8 cellular contexts compared by ENCODE assay signal in genomic region chr3:29281265-29282228, GRCh38. TPM values are rescaled to one million over a fixed set of nuclear protein-coding genes. Genes with fewer than 3 reads are reported as not detected.
A peak's percentile ranks its signal among the peaks of the same experiment; 100 is the strongest.
DNase-seq lines count a peak whose midpoint lies in the region; ATAC-seq and TF ChIP-seq lines count a peak whose summit lies in the region.

No MANE protein-coding gene starts in this region.

- H3K27ac Mint-ChIP-seq in CD4-positive, alpha-beta T cell: peak overlapping the region; percentile 59

- no peak for TF ChIP-seq CTCF in CD4-positive, alpha-beta T cell (IDR thresholded peaks at IDR 0.05)

- H3K4me1 ChIP-seq in adipocyte (ENCODE audit: control insufficient read depth, insufficient read depth, low read length): peaks cover 30% of the 10 kb centered on the region
- H3K4me1 ChIP-seq in iPS-15b (ENCODE audit: control insufficient read depth, insufficient read depth, low read length): peaks cover 25% of the 10 kb centered on the region

- CTCF ChIA-PET in CD4-positive, alpha-beta T cell (lab: Charles Lee): no interaction called here

- H3K9ac ChIP-seq in adipocyte (ENCODE audit: low read length): peak overlapping the region; percentile 95
- no peak overlapping the region for H3K9ac ChIP-seq in iPS-15b (ENCODE audit: low read depth, low read length)

- H3K4me3 ChIP-seq in adipocyte (ENCODE audit: low read length): peak overlapping the region; percentile 91
- H3K4me3 ChIP-seq in iPS-15b (ENCODE audit: low read depth, low read length): peak overlapping the region; percentile 44
- H3K4me3 ChIP-seq in skin epidermis: peak overlapping the region; percentile 25 to 53 (median 37)

- POLR2A ChIA-PET in CD4-positive, alpha-beta T cell (lab: Charles Lee): interaction anchor here (1.2 kb wide), 1 partner anchor 16 kb away, joined by 3 read pairs; no protein-coding TSS in a partner anchor

- ATAC-seq in CD4-positive, alpha-beta T cell (ENCODE audit: poor library complexity): no peak
- ATAC-seq in GM19395 (IDR thresholded peaks at IDR 0.05; ENCODE audit: unreplicated experiment) (peak; percentile 45), HG03469 (IDR thresholded peaks at IDR 0.05; ENCODE audit: unreplicated experiment) (peak; percentile 56)

- H3K36me3 Mint-ChIP-seq in CD4-positive, alpha-beta T cell (ENCODE audit: low read depth): no peaks in the 10 kb centered on the region

- H3K27ac ChIP-seq in CD4-positive, alpha-beta T cell (ENCODE audit: low read depth, low read length): no peak overlapping the region
- H3K27ac ChIP-seq in skin epidermis: peak overlapping the region in 20 of 21 experiments; percentile 9 to 90 (median 74)

- peaks cover 28% of the 10 kb centered on the region for H3K4me1 Mint-ChIP-seq in CD4-positive, alpha-beta T cell (ENCODE audit: low read depth)

- no peaks in the 10 kb centered on the region for H3K9me3 Mint-ChIP-seq in CD4-positive, alpha-beta T cell

- peaks cover 3% of the 10 kb centered on the region for H3K27me3 ChIP-seq in CD4-positive, alpha-beta T cell (ENCODE audit: control insufficient read depth, insufficient read depth, low read length)
- H3K27me3 ChIP-seq in adipocyte (replicated peaks; ENCODE audit: control insufficient read depth, insufficient read depth, low read length) (no peaks in the 10 kb centered on the region), iPS-15b (ENCODE audit: control insufficient read depth, insufficient read depth, low read length) (no peaks in the 10 kb centered on the region)

- H3K36me3 ChIP-seq in adipocyte (ENCODE audit: control insufficient read depth, insufficient read depth, low read length, severe bottlenecking): no peaks in the 10 kb centered on the region
- no peaks in the 10 kb centered on the region for H3K36me3 ChIP-seq in iPS-15b (ENCODE audit: control insufficient read depth, insufficient read depth, low read length)

- H3K9me3 ChIP-seq in CD4-positive, alpha-beta T cell (ENCODE audit: control insufficient read depth, low read length): no peaks in the 10 kb centered on the region
- H3K9me3 ChIP-seq in adipocyte (ENCODE audit: control insufficient read depth, low read length): no peaks in the 10 kb centered on the region
- no peaks in the 10 kb centered on the region for H3K9me3 ChIP-seq in iPS-15b (ENCODE audit: control insufficient read depth, insufficient read depth, low read length)

- DNase-seq in CD4-positive, alpha-beta T cell: no peak
- DNase-seq in adipocyte (ENCODE audit: low read depth) (peak; percentile 63), NCI-H2029 (lab: John Stamatoyannopoulos, UW) (no peak), UCSD-AML1 (lab: John Stamatoyannopoulos, UW; ENCODE audit: unreplicated experiment) (no peak)

- H3K27me3 Mint-ChIP-seq in CD4-positive, alpha-beta T cell: peaks cover 10% of the 10 kb centered on the region

- H3K4me3 Mint-ChIP-seq in CD4-positive, alpha-beta T cell: peak overlapping the region; percentile 75

- intact Hi-C loops in CD4-positive, alpha-beta T cell (cut with DNase I, micrococcal nuclease): no loop called here

RNA-seq across cellular contexts. Expression of gene RBMS3, which starts 0.7 kb away (rescaled TPM):
- total RNA-seq in CD4-positive, alpha-beta T cell: 1 to 10 TPM; 1.6 to 1.7 TPM

Comparison
In these comparisons a context has a peak if more than half of its experiments do, and no peak if none do; other contexts are left out.
1. H3K4me3 ChIP-seq: peak in every context shown above with its lines; median percentile 91 in adipocyte; 44 in iPS-15b; 37 in skin epidermis.